ENCODE assay signal across 19 cellular contexts in the genomic region with DNA sequence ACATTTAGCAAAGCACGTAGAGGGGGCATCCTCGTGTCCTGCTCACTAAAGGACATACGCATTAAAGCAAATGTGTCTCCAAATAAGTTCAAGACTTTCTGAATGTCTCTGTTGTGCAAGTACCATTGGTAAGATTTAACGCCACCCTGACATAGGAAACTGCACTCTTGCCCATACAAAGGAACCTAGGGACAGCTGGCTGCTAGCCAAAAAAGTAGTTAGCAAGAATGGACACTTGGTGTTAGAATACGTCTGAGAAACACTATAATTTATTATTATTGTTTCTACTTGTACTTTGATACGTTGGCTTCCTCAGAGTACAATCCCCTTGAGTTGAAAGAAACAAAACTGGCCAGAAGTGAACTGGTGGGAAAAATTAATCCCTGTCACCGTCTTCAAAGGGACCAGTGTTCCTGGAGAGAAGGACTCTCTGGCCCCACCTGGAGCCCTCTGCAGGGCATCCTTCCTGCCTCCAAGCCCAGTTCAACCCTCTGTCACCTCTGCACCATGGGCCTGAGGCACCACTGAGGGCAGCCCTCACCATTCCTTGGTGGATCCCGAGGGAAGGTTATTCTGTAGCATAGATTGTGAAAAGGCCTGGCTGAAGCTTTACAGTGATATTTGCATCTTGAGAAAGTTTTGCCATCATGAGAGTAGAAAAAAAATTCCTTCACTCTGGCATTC. TPM values are rescaled to one million over a fixed set of nuclear protein-coding genes. Genes with fewer than 3 reads are reported as not detected.
A peak's percentile ranks its signal among the peaks of the same experiment; 100 is the strongest.
DNase-seq lines count a peak whose midpoint lies in the region; ATAC-seq and FAIRE-seq lines count a peak whose summit lies in the region.
"Had no signal": no experiment of that assay in that cellular context is flagged by ENCODE, and none has a peak within 500 bp of the region (broad histone marks: within the 10 kb centered on the region; RNA-seq: fewer than 3 reads in every experiment).

No MANE protein-coding gene starts in this region.

- ATAC-seq in natural killer cell treated with Interleukin-12 subunit alpha and Interleukin-12 subunit beta and Interleukin-15 and Interleukin-18, amount 100 ng/mL, for 72 hours: no peak

- H3K27ac ChIP-seq in HUES48 (ENCODE audit: low read depth, low read length) (peak overlapping the region; percentile 0), mesendoderm (ENCODE audit: low read depth, low read length) (no peak overlapping the region)

- WGBS in mesendoderm (ENCODE audit: extremely low coverage, insufficient coverage, low lambda C conversion rate): no CpG with 5 or more reads among the region's 8 CpGs

- H3K18ac ChIP-seq in mesendoderm (ENCODE audit: low read length): peak overlapping the region; percentile 24

- H3K27me3 Mint-ChIP-seq in natural killer cell treated with Interleukin-12 subunit alpha and Interleukin-12 subunit beta and Interleukin-15 and Interleukin-18, amount 100 ng/mL, for 72 hours: peaks cover 16 to 19% of the 10 kb centered on the region in 2 donors
- H3K27me3 Mint-ChIP-seq: B cell had no signal

- H3K23ac ChIP-seq in mesendoderm (ENCODE audit: low read length): no peak overlapping the region

- H3K9ac ChIP-seq in HUES48 (ENCODE audit: low read depth, low read length) (no peak overlapping the region), mesendoderm (ENCODE audit: low read length) (no peak overlapping the region)

- H2AK5ac ChIP-seq in mesendoderm (ENCODE audit: low read length): peak overlapping the region; percentile 40

- no peak overlapping the region for H4K5ac ChIP-seq in mesendoderm (ENCODE audit: low read length)

- no peaks in the 10 kb centered on the region for H3K27me3 ChIP-seq in HUES48 (ENCODE audit: control insufficient read depth, insufficient read depth, low read length)
- no peaks in the 10 kb centered on the region for H3K27me3 ChIP-seq in mesendoderm (ENCODE audit: insufficient read depth, low read length, poor library complexity)

- DNase-seq in NCI-H146 (lab: John Stamatoyannopoulos, UW) (peak; percentile 26), NCI-H146 treated with DMSO at 0.1 percent for 48 hours (lab: John Stamatoyannopoulos, UW; ENCODE audit: unreplicated experiment) (no peak), ecto neural progenitor cell (ENCODE audit: low spot score) (peak; percentile 60), mesendoderm (no peak), NK-92 (lab: John Stamatoyannopoulos, UW; ENCODE audit: unreplicated experiment) (no peak), urothelium cell line (ENCODE audit: low spot score) (no peak)
- no peak for DNase-seq in natural killer cell treated with Interleukin-12 subunit alpha and Interleukin-12 subunit beta and Interleukin-15 and Interleukin-18, amount 100 ng/mL, for 72 hours (ENCODE audit: low spot score)
- DNase-seq: 8988T, MM.1S, NCI-H1092, NCI-H1694 treated with DMSO at 0.1 percent for 48 hours, NCI-H2107, NCI-H526, OCI-M1, Right ventricle myocardium superior had no signal

- H3K79me2 ChIP-seq in mesendoderm (ENCODE audit: control insufficient read depth, insufficient read depth, low read length): no peaks in the 10 kb centered on the region

- peak overlapping the region; percentile 82 for H3K56ac ChIP-seq in mesendoderm (ENCODE audit: low read length)

- H3K36me3 Mint-ChIP-seq in natural killer cell treated with Interleukin-12 subunit alpha and Interleukin-12 subunit beta and Interleukin-15 and Interleukin-18, amount 100 ng/mL, for 72 hours: no peaks in the 10 kb centered on the region

- H3K36me3 ChIP-seq in HUES48 (ENCODE audit: control insufficient read depth, insufficient read depth, low read length) (no peaks in the 10 kb centered on the region), mesendoderm (ENCODE audit: control insufficient read depth, insufficient read depth, low read length) (no peaks in the 10 kb centered on the region)
- H3K36me3 ChIP-seq: HAP-1 had no signal

- H2BK120ac ChIP-seq in mesendoderm (ENCODE audit: low read depth, low read length): peak overlapping the region; percentile 19

- H3K4me1 ChIP-seq in HUES48 (ENCODE audit: control insufficient read depth, insufficient read depth, low read length) (peaks cover 22% of the 10 kb centered on the region), mesendoderm (ENCODE audit: control insufficient read depth, low read depth, low read length) (peaks cover 14% of the 10 kb centered on the region)
- H3K4me1 ChIP-seq: HAP-1 had no signal

- no peak overlapping the region for H2BK15ac ChIP-seq in mesendoderm (replicated peaks; ENCODE audit: low read depth)

- peaks cover 0 to 3% of the 10 kb centered on the region in 2 donors for H3K4me1 Mint-ChIP-seq in natural killer cell treated with Interleukin-12 subunit alpha and Interleukin-12 subunit beta and Interleukin-15 and Interleukin-18, amount 100 ng/mL, for 72 hours (ENCODE audit: low read depth in 2 of 2)

- no peak overlapping the region for H3K4me3 Mint-ChIP-seq in natural killer cell treated with Interleukin-12 subunit alpha and Interleukin-12 subunit beta and Interleukin-15 and Interleukin-18, amount 100 ng/mL, for 72 hours
- H3K4me3 Mint-ChIP-seq: B cell had no signal

- no peak overlapping the region for H4K8ac ChIP-seq in mesendoderm (ENCODE audit: low read depth, low read length)

- H3K4me2 ChIP-seq in mesendoderm (ENCODE audit: low read length): no peak overlapping the region

- H2BK5ac ChIP-seq in mesendoderm (ENCODE audit: low read length): peak overlapping the region; percentile 26

- no peak for FAIRE-seq in urothelium cell line (lab: Jason Lieb, UNC)
- FAIRE-seq: G401.6 had no signal

- H3K79me1 ChIP-seq in mesendoderm (ENCODE audit: low read length): no peaks in the 10 kb centered on the region

- no peak overlapping the region for H3K4ac ChIP-seq in mesendoderm (ENCODE audit: low read depth, low read length)

- no peaks in the 10 kb centered on the region for H3K9me3 ChIP-seq in HUES48 (ENCODE audit: control insufficient read depth, insufficient read depth, low read length)
- H3K9me3 ChIP-seq: HAP-1 had no signal

- no peaks in the 10 kb centered on the region for H3K9me3 Mint-ChIP-seq in natural killer cell treated with Interleukin-12 subunit alpha and Interleukin-12 subunit beta and Interleukin-15 and Interleukin-18, amount 100 ng/mL, for 72 hours

- no peak overlapping the region for H3K27ac Mint-ChIP-seq in natural killer cell treated with Interleukin-12 subunit alpha and Interleukin-12 subunit beta and Interleukin-15 and Interleukin-18, amount 100 ng/mL, for 72 hours
- H3K27ac Mint-ChIP-seq: B cell had no signal

- H3K4me3 ChIP-seq in HUES48 (ENCODE audit: low read depth, low read length) (no peak overlapping the region), mesendoderm (ENCODE audit: low read length) (no peak overlapping the region)
- H3K4me3 ChIP-seq: HAP-1 had no signal

RNA-seq across cellular contexts. Expression of a gene that starts 51.4 kb away (rescaled TPM):
- polyA plus RNA-seq in mesendoderm (2013, experiment 1 of 2): 34.5 TPM
- 34.9 TPM for polyA plus RNA-seq in mesendoderm (2013, experiment 2 of 2)
- not detected for total RNA-seq in natural killer cell treated with Interleukin-12 subunit alpha and Interleukin-12 subunit beta and Interleukin-15 and Interleukin-18, amount 100 ng/mL, for 72 hours

Comparison
In these comparisons a context has a peak if more than half of its experiments do, and no peak if none do; other contexts are left out.
1. DNase-seq: peak in NCI-H146 (single experiment) and ecto neural progenitor cell (single experiment); none in NCI-H146 treated with DMSO at 0.1 percent for 48 hours (single experiment), mesendoderm (single experiment), NK-92 (single experiment), urothelium cell line (single experiment) and natural killer cell treated with Interleukin-12 subunit alpha and Interleukin-12 subunit beta and Interleukin-15 and Interleukin-18, amount 100 ng/mL, for 72 hours (single experiment).